ENCODE assay signal across 8 cellular contexts in genomic region chr4:105715692-105716278, GRCh38. TPM values are rescaled to one million over a fixed set of nuclear protein-coding genes. Genes with fewer than 3 reads are reported as not detected.
DNase-seq lines count a peak whose midpoint lies in the region; ATAC-seq and TF ChIP-seq lines count a peak whose summit lies in the region.

No MANE protein-coding gene starts in this region.

- H3K9ac ChIP-seq in neural cell (ENCODE audit: low read length) = no peak overlapping the region

- TF ChIP-seq POLR2A in GM18505 (IDR thresholded peaks at IDR 0.05; ENCODE audit: borderline replicate concordance, extremely low read depth, insufficient read depth, insufficient read length) = no peak

- H3K27me3 ChIP-seq in cardiac muscle cell (no peaks in the 10 kb centered on the region), neural cell (ENCODE audit: insufficient read depth, low read depth, low read length) (no peaks in the 10 kb centered on the region)

- peak; percentile 28 to 55 for DNase-seq in cardiac muscle cell (ENCODE audit: low read depth in 1 of 2, low spot score in 1 of 2)
- no peak for DNase-seq in left cardiac atrium
- DNase-seq in NCI-H345 (lab: John Stamatoyannopoulos, UW) = peak; percentile 13
- DNase-seq in dedifferentiated amniotic fluid mesenchymal stem cell (ENCODE audit: extremely low spot score) = peak; percentile 62

- no peaks in the 10 kb centered on the region for H3K9me2 ChIP-seq in neural cell (ENCODE audit: insufficient read depth, low read length)

- peak; percentile 74 for TF ChIP-seq RAD21 in neural cell (conservative IDR thresholded peaks at IDR 0.05)

- no peak for TF ChIP-seq EP300 in neural cell (conservative IDR thresholded peaks at IDR 0.05; ENCODE audit: poor library complexity, severe bottlenecking)

- H3K9me3 ChIP-seq in cardiac muscle cell (ENCODE audit: low read depth) (no peaks in the 10 kb centered on the region), neural cell (ENCODE audit: low read length) (no peaks in the 10 kb centered on the region)

- no peak overlapping the region for H3K4me3 ChIP-seq in cardiac muscle cell
- H3K4me3 ChIP-seq in neural cell (ENCODE audit: low read length) = no peak overlapping the region

- no peak for ATAC-seq in left cardiac atrium
- ATAC-seq in HG02970 (IDR thresholded peaks at IDR 0.05; ENCODE audit: low FRiP score, unreplicated experiment) = no peak
- no peak for ATAC-seq in GM18505 (IDR thresholded peaks at IDR 0.05; ENCODE audit: unreplicated experiment)
- no peak for ATAC-seq in GM21423 (IDR thresholded peaks at IDR 0.05; ENCODE audit: unreplicated experiment)

- H2AFZ ChIP-seq in neural cell (ENCODE audit: low read depth, low read length) = no peak overlapping the region

- H3K36me3 ChIP-seq in cardiac muscle cell (no peaks in the 10 kb centered on the region), neural cell (ENCODE audit: insufficient read depth, low read length) (no peaks in the 10 kb centered on the region)

- H3K4me2 ChIP-seq in neural cell (ENCODE audit: low read length) = no peak overlapping the region

- H3K27ac ChIP-seq in cardiac muscle cell (no peak overlapping the region), neural cell (ENCODE audit: low read length) (no peak overlapping the region)

- TF ChIP-seq CTCF in cardiac muscle cell (IDR thresholded peaks at IDR 0.05; ENCODE audit: low read depth, low read length) (peak; percentile 51), neural cell (IDR thresholded peaks at IDR 0.05; ENCODE audit: poor library complexity, severe bottlenecking) (peak; percentile 76)

- intact Hi-C loops in left cardiac atrium (cut with DNase I) = loop anchor here in 1 of 2 donors (5.0 kb wide), 1 partner anchor 193 kb away; no protein-coding TSS in a partner anchor

- H3F3A ChIP-seq in neural cell (ENCODE audit: insufficient read depth, low read length, poor library complexity, severe bottlenecking) = no peaks in the 10 kb centered on the region

- no peaks in the 10 kb centered on the region for H3K4me1 ChIP-seq in cardiac muscle cell (ENCODE audit: low read depth)

- H3K79me2 ChIP-seq in neural cell (replicated peaks; ENCODE audit: insufficient read depth, low read length) = peaks cover 29% of the 10 kb centered on the region

- H4K20me1 ChIP-seq in neural cell (ENCODE audit: insufficient read depth) = no peaks in the 10 kb centered on the region

TF ChIP-seq in neural cell, 6 proteins besides CTCF, POLR2A, EP300 and RAD21:
- TF ChIP-seq EZH2 (IDR thresholded peaks at IDR 0.05; ENCODE audit: borderline replicate concordance, insufficient read depth, low read length, poor library complexity, severe bottlenecking) (no peak), SMC3 (conservative IDR thresholded peaks at IDR 0.05; ENCODE audit: poor library complexity) (peak; percentile 77), TAF1 (IDR thresholded peaks at IDR 0.05; ENCODE audit: low read depth) (no peak)

RNA-seq across cellular contexts. Expression of gene GSTCD, which starts 7.2 kb away (rescaled TPM):
- total RNA-seq in cardiac muscle cell = 12.3 and 22.3 TPM in 2 replicates
- polyA plus RNA-seq in cardiac muscle cell = 5.6 and 6.9 TPM in 2 replicates
- 1 to 10 TPM; 5.0 to 5.4 TPM for total RNA-seq in left cardiac atrium
- polyA plus RNA-seq in neural cell = 15.1 and 15.7 TPM in 2 replicates
- 42.6 and 46.2 TPM in 2 replicates for polyA minus RNA-seq in neural cell

RNA-seq across cellular contexts. Expression of gene INTS12, which starts 7.3 kb away (rescaled TPM):
- 17.6 and 21.8 TPM in 2 replicates for total RNA-seq in cardiac muscle cell
- 32.2 and 34.8 TPM in 2 replicates for polyA plus RNA-seq in cardiac muscle cell
- total RNA-seq in left cardiac atrium = 10 to 100 TPM; 18.0 to 19.7 TPM
- polyA plus RNA-seq in neural cell = 24.2 and 24.4 TPM in 2 replicates
- polyA minus RNA-seq in neural cell = 32.6 and 39.6 TPM in 2 replicates
